18 cellular contexts compared by ENCODE assay signal in the genomic region with DNA sequence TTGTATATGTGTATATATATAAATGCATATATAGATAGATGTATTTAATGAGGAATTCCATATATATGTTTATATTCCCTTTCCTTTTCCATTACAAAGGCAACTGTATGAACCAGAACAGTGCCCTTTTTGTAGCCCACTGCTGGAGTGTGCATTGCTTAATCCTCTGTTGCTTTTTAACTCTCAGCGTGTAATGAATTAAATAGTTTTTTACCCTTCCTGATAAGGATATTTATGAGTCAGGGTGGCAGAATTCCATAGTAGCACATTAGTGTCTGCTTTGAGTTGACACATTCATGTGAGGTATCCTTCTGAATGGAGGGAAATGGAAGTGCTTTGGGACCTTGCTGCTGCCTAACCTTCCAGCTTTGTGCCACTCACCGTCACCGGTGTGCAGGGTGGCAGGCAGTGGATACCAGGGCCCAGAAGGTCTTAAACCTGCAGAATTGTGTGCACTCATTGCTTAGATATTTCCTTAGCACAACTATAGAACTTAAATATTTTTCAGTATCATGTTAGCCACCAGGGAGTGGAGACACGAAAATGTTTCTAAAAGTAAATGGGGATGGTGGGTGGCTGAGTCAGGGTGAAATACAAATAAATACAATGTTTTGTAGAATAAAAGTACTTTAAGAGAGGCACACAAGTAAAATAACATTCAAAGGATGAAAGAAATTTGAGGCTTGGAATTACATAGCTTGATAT.
A peak's percentile ranks its signal among the peaks of the same experiment; 100 is the strongest.
DNase-seq lines count a peak whose midpoint lies in the region; ATAC-seq and TF ChIP-seq lines count a peak whose summit lies in the region.
"Had no signal": no experiment of that assay in that cellular context is flagged by ENCODE, and none has a peak within 500 bp of the region (broad histone marks: within the 10 kb centered on the region; RNA-seq: fewer than 3 reads in every experiment).

No MANE protein-coding gene starts in this region.

- POLR2A ChIA-PET in activated CD4-positive, alpha-beta memory T cell treated with anti-CD3 and anti-CD28 coated beads for 36 hours (lab: Charles Lee) = no interaction called here

- no peak overlapping the region for H3K27ac Mint-ChIP-seq in activated CD4-positive, alpha-beta memory T cell treated with anti-CD3 and anti-CD28 coated beads for 36 hours
- H3K27ac Mint-ChIP-seq: activated naive CD8-positive, alpha-beta T cell treated with anti-CD3 and anti-CD28 coated beads, Interleukin-2, amount 10 ng/mL, durations not matched to agents 7 days and 5 days had no signal

- H3K27me3 Mint-ChIP-seq in activated CD4-positive, alpha-beta memory T cell treated with anti-CD3 and anti-CD28 coated beads for 36 hours = no peaks in the 10 kb centered on the region
- H3K27me3 Mint-ChIP-seq: activated naive CD8-positive, alpha-beta T cell treated with anti-CD3 and anti-CD28 coated beads, Interleukin-2, amount 10 ng/mL, durations not matched to agents 7 days and 5 days; IgD-negative memory B cell had no signal

- CTCF ChIA-PET in activated CD4-positive, alpha-beta memory T cell treated with anti-CD3 and anti-CD28 coated beads for 36 hours (lab: Charles Lee) = interaction anchor here (1.5 to 1.6 kb wide), 2 partner anchors 23 to 440 kb away, joined by 4 to 5 read pairs; no protein-coding TSS in a partner anchor

- H3K36me3 Mint-ChIP-seq in activated CD4-positive, alpha-beta memory T cell treated with anti-CD3 and anti-CD28 coated beads for 36 hours = peaks cover 25% of the 10 kb centered on the region

- TF ChIP-seq CTCF in cardiac fibroblast (IDR thresholded peaks at IDR 0.05; ENCODE audit: low read depth, low read length) = no peak

- H3K27me3 ChIP-seq in MG63 = no peaks in the 10 kb centered on the region
- H3K27me3 ChIP-seq: uterus had no signal

- intact Hi-C loops in sciatic nerve (cut with DNase I) = no loop called here
- intact Hi-C loops in activated CD4-positive, alpha-beta memory T cell treated with anti-CD3 and anti-CD28 coated beads for 36 hours (cut with micrococcal nuclease) = no loop called here

- no peaks in the 10 kb centered on the region for H3K9me3 Mint-ChIP-seq in activated CD4-positive, alpha-beta memory T cell treated with anti-CD3 and anti-CD28 coated beads for 36 hours

- H3K36me3 ChIP-seq in MG63 = peaks cover 3% of the 10 kb centered on the region; the same call in 1 of the 2 replicates
- H3K36me3 ChIP-seq: uterus had no signal

- DNase-seq in ACHN = peak; percentile 50
- peak; percentile 46 for DNase-seq in LHCN-M2 (ENCODE audit: low read depth)
- DNase-seq in cardiac fibroblast (ENCODE audit: low read depth in 2 of 2) = peak; percentile 43 to 59
- peak; percentile 16 to 19 for DNase-seq in lung microvascular endothelial cell (ENCODE audit: low read depth in 2 of 2)
- DNase-seq in sciatic nerve (ENCODE audit: low spot score) = no peak
- no peak for DNase-seq in central memory CD4-positive, alpha-beta T cell
- DNase-seq in MG63 = no peak
- no peak for DNase-seq in activated CD4-positive, alpha-beta memory T cell treated with anti-CD3 and anti-CD28 coated beads for 36 hours
- DNase-seq: activated naive CD8-positive, alpha-beta T cell treated with anti-CD3 and anti-CD28 coated beads, Interleukin-2, amount 10 ng/mL, durations not matched to agents 7 days and 5 days; activated T-cell treated with anti-CD3 and anti-CD28 coated beads, Interleukin-2, amount 50 U/mL, for 1 hour; kidney; NCI-H1436 treated with DMSO at 0.1 percent for 48 hours; NCI-H345; occipital lobe; stimulated activated naive CD8-positive, alpha-beta T cell treated with anti-CD3 and anti-CD28 coated beads, Interleukin-15, Interleukin-2, amounts not matched to agents 100 U/mL and 50 U/mL, for 24 hours; uterus had no signal

- in situ Hi-C loops in ACHN (cut with HindIII; ENCODE audit: low pct_ligation_motif_present, low pct_unique_long_range_greater_than_20kb, low sequenced_read_pairs) = no loop called here

- no peaks in the 10 kb centered on the region for H3K9me3 ChIP-seq in MG63
- H3K9me3 ChIP-seq: uterus had no signal

- no peak overlapping the region for H3K4me3 Mint-ChIP-seq in activated CD4-positive, alpha-beta memory T cell treated with anti-CD3 and anti-CD28 coated beads for 36 hours
- H3K4me3 Mint-ChIP-seq: activated naive CD8-positive, alpha-beta T cell treated with anti-CD3 and anti-CD28 coated beads, Interleukin-2, amount 10 ng/mL, durations not matched to agents 7 days and 5 days; IgD-negative memory B cell had no signal

- no peak for ATAC-seq in sciatic nerve
- ATAC-seq: stimulated activated naive CD8-positive, alpha-beta T cell treated with anti-CD3 and anti-CD28 coated beads, Interleukin-15, Interleukin-2, amounts not matched to agents 100 U/mL and 50 U/mL, for 24 hours had no signal

- H3K4me3 ChIP-seq in cardiac fibroblast (replicated peaks in 1 of 2; ENCODE audit: low read depth in 2 of 2, low read length in 2 of 2) = no peak overlapping the region
- no peak overlapping the region for H3K4me3 ChIP-seq in MG63
- H3K4me3 ChIP-seq: SK-N-MC, uterus had no signal

- peaks cover 43% of the 10 kb centered on the region for H3K4me1 Mint-ChIP-seq in activated CD4-positive, alpha-beta memory T cell treated with anti-CD3 and anti-CD28 coated beads for 36 hours (ENCODE audit: low read depth)

Comparison
In these comparisons a context has a peak if more than half of its experiments do, and no peak if none do; other contexts are left out.
1. DNase-seq: peak in ACHN (single experiment), LHCN-M2 (single experiment), cardiac fibroblast (2 of 2) and lung microvascular endothelial cell (2 of 2); none in sciatic nerve (single experiment), central memory CD4-positive, alpha-beta T cell (single experiment), MG63 (single experiment) and activated CD4-positive, alpha-beta memory T cell treated with anti-CD3 and anti-CD28 coated beads for 36 hours (single experiment).